7 cellular contexts compared by ENCODE assay signal in the genomic region with DNA sequence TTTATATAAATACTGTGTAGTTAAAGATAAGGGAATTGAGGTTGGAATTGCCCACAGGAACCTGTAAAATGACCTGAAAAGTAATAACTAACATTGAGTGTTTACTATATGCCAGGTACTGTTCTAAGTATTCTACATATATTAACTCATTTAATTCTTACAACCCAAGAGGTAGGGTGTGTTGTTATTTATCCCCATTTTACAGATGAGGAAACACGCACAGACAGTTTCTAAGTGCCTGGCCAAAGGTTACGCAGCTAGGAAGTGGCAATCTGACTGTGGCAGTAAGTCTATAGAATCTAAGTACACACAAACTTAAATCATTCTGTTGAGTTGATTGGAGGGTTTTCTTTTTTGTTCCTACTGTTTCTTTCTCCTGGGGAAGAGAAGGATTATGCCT. TPM values are rescaled to one million over a fixed set of nuclear protein-coding genes. Genes with fewer than 3 reads are reported as not detected.
A peak's percentile ranks its signal among the peaks of the same experiment; 100 is the strongest.
DNase-seq lines count a peak whose midpoint lies in the region; ATAC-seq and TF ChIP-seq lines count a peak whose summit lies in the region.
"Had no signal": no experiment of that assay in that cellular context is flagged by ENCODE, and none has a peak within 500 bp of the region (broad histone marks: within the 10 kb centered on the region; RNA-seq: fewer than 3 reads in every experiment).

No MANE protein-coding gene starts in this region.

- peaks cover 16% of the 10 kb centered on the region for H3K36me3 ChIP-seq in CD8-positive, alpha-beta memory T cell (ENCODE audit: insufficient read depth, low read length)
- H3K36me3 ChIP-seq in PC-9 (ENCODE audit: low read depth): peaks cover 6% of the 10 kb centered on the region; the same call in 1 of the 2 replicates

- peaks cover 5% of the 10 kb centered on the region for H3K79me2 ChIP-seq in PC-9 (ENCODE audit: low read depth)

- ATAC-seq in left colon (peak; percentile 8), GM21717 (IDR thresholded peaks at IDR 0.05; ENCODE audit: unreplicated experiment) (no peak), GM18511 (IDR thresholded peaks at IDR 0.05; ENCODE audit: unreplicated experiment) (no peak)

- peaks cover 32% of the 10 kb centered on the region for H3F3A ChIP-seq in PC-9 (ENCODE audit: insufficient read depth, low read depth)

- no peak for TF ChIP-seq CTCF in PC-9 (conservative IDR thresholded peaks at IDR 0.05)

- peak overlapping the region; percentile 76 for H3K4me2 ChIP-seq in PC-9

- H3K27me3 Mint-ChIP-seq in CD8-positive, alpha-beta memory T cell: peaks cover 0 to 5% of the 10 kb centered on the region in 2 donors

- peaks cover 4 to 50% (median 10%) of the 10 kb centered on the region in 3 donors for H3K36me3 Mint-ChIP-seq in CD8-positive, alpha-beta memory T cell

- CTCF ChIA-PET in CD8-positive, alpha-beta memory T cell (lab: Charles Lee): interaction anchor here (1.7 to 3.6 kb wide), 4 partner anchors 13 to 161 kb away, joined by 3 to 24 read pairs (median 6); a partner anchor contains a TSS
- CTCF ChIA-PET in PC-9 (lab: Charles Lee): interaction anchor here (0.8 kb wide), 1 partner anchor 17 kb away, joined by 4 read pairs; no protein-coding TSS in a partner anchor

- no peaks in the 10 kb centered on the region for H3K9me3 Mint-ChIP-seq in CD8-positive, alpha-beta memory T cell

- H3K27ac ChIP-seq in CD8-positive, alpha-beta memory T cell (ENCODE audit: low read depth, low read length): peak overlapping the region; percentile 89
- H3K27ac ChIP-seq in PC-9: peak overlapping the region; percentile 90; the same call in 1 of the 2 replicates

- intact Hi-C loops in PC-9 (cut with micrococcal nuclease; ENCODE audit: unreplicated experiment): loop anchor here (2.0 kb wide), 1 partner anchor 17 kb away; no protein-coding TSS in a partner anchor
- intact Hi-C loops in left colon (cut with DNase I, micrococcal nuclease): no loop called here

- no peak for DNase-seq in CD8-positive, alpha-beta memory T cell
- DNase-seq in PC-9: no peak
- DNase-seq in left colon: no peak
- no peak for DNase-seq in Kasumi-1 (lab: John Stamatoyannopoulos, UW)
- DNase-seq: T1000 had no signal

- peak overlapping the region; percentile 75 for H2AFZ ChIP-seq in PC-9

- POLR2A ChIA-PET in CD8-positive, alpha-beta memory T cell (lab: Charles Lee): no interaction called here
- POLR2A ChIA-PET in PC-9 (lab: Charles Lee; ENCODE audit: unreplicated experiment): interaction anchor here (0.6 kb wide), 1 partner anchor 206 kb away, joined by 8 read pairs; no protein-coding TSS in a partner anchor

- no peaks in the 10 kb centered on the region for H3K27me3 ChIP-seq in CD8-positive, alpha-beta memory T cell (ENCODE audit: insufficient read depth, low read length, poor library complexity, severe bottlenecking)
- no peaks in the 10 kb centered on the region for H3K27me3 ChIP-seq in PC-9 (ENCODE audit: insufficient read depth, low read depth)

- H3K27ac Mint-ChIP-seq in CD8-positive, alpha-beta memory T cell: peak overlapping the region; percentile 84 to 99 (median 97)

- no peak overlapping the region for H3K4me3 ChIP-seq in CD8-positive, alpha-beta memory T cell (ENCODE audit: low read length)
- H3K4me3 ChIP-seq in PC-9: peak overlapping the region; percentile 75

- peak overlapping the region; percentile 85 to 96 (median 90) for H3K4me3 Mint-ChIP-seq in CD8-positive, alpha-beta memory T cell

- no peaks in the 10 kb centered on the region for H3K9me2 ChIP-seq in PC-9 (ENCODE audit: insufficient read depth)

- no peaks in the 10 kb centered on the region for H3K9me3 ChIP-seq in CD8-positive, alpha-beta memory T cell (ENCODE audit: low read length)
- H3K9me3 ChIP-seq in PC-9 (ENCODE audit: insufficient read depth, low read depth): no peaks in the 10 kb centered on the region

- peaks cover 56 to 72% (median 62%) of the 10 kb centered on the region in 3 donors for H3K4me1 Mint-ChIP-seq in CD8-positive, alpha-beta memory T cell

- no TSS peak for BruUV-seq in PC-9 (replicated peaks; lab: Mats Ljungman, UMichigan)

- peaks cover 56% of the 10 kb centered on the region for H3K4me1 ChIP-seq in CD8-positive, alpha-beta memory T cell (ENCODE audit: insufficient read depth, low read length)
- peaks cover 13% of the 10 kb centered on the region for H3K4me1 ChIP-seq in PC-9 (replicated peaks; ENCODE audit: insufficient read depth)

- no peaks in the 10 kb centered on the region for H4K20me1 ChIP-seq in PC-9 (ENCODE audit: insufficient read depth)

RNA-seq across cellular contexts. Expression of a gene that starts 1.1 kb away (rescaled TPM):
- total RNA-seq in CD8-positive, alpha-beta memory T cell: 10 to 100 TPM; 12.0 to 13.0 TPM
- 46.9 TPM for polyA plus RNA-seq in CD8-positive, alpha-beta memory T cell
- total RNA-seq in PC-9 (2021): 18.2 and 22.5 TPM in 2 replicates
- 10 to 100 TPM; 28.9 to 40.6 TPM for total RNA-seq in left colon

RNA-seq across cellular contexts. Expression of a gene that starts 5.2 kb away (rescaled TPM):
- total RNA-seq in CD8-positive, alpha-beta memory T cell: 10 to 100 TPM; 29.9 to 31.7 TPM
- 6.4 TPM for polyA plus RNA-seq in CD8-positive, alpha-beta memory T cell
- total RNA-seq in PC-9 (2021) (0.40 and 0.50 TPM in 2 replicates), left colon (1 to 10 TPM in 1 of 2 donors, under 1 TPM in 1; 0.92 to 1.5 TPM)

RNA-seq across cellular contexts. Expression of a gene that starts 8.3 kb away (rescaled TPM):
- 100 to 1,000 TPM; 268 to 304 TPM for total RNA-seq in CD8-positive, alpha-beta memory T cell
- 76.0 TPM for polyA plus RNA-seq in CD8-positive, alpha-beta memory T cell
- total RNA-seq in PC-9 (2021) (156 and 194 TPM in 2 replicates), left colon (10 to 100 TPM; 38.4 to 46.0 TPM)

RNA-seq across cellular contexts. Expression of a gene that starts 11.1 kb away (rescaled TPM):
- 10 to 100 TPM; 26.3 to 27.2 TPM for total RNA-seq in CD8-positive, alpha-beta memory T cell
- polyA plus RNA-seq in CD8-positive, alpha-beta memory T cell: 5.7 TPM
- total RNA-seq in PC-9 (2021): 18.9 and 21.2 TPM in 2 replicates
- 10 to 100 TPM; 12.2 to 13.1 TPM for total RNA-seq in left colon

RNA-seq across cellular contexts. Expression of a gene that starts 23.1 kb away (rescaled TPM):
- 1 to 10 TPM; 7.2 to 7.4 TPM for total RNA-seq in CD8-positive, alpha-beta memory T cell
- polyA plus RNA-seq in CD8-positive, alpha-beta memory T cell: 0.52 TPM
- total RNA-seq in PC-9 (2021) (1.6 and 1.8 TPM in 2 replicates), left colon (1 to 10 TPM in 1 of 2 donors, under 1 TPM in 1; 0.87 to 1.7 TPM)

Comparison
In these comparisons a context has a peak if more than half of its experiments do, and no peak if none do; other contexts are left out.
1. RNA of a gene that starts 5.2 kb away (total RNA-seq): 29.9 to 31.7 TPM in CD8-positive, alpha-beta memory T cell; 0.92 to 1.5 TPM in left colon and 0.40 to 0.50 TPM in PC-9; every median in the first group is over 10 times any median in the second.